Comparison of ENCODE assay signal across 1 cellular context in genomic region chr10:46396441-46397279, GRCh38.
A peak's percentile ranks its signal among the peaks of the same experiment; 100 is the strongest.
TF ChIP-seq lines count a peak whose summit lies in the region.

No MANE protein-coding gene starts in this region.

TF ChIP-seq in H1, 55 proteins besides CTCF, POLR2A, EP300 and RAD21:
- TF ChIP-seq CEBPB (IDR thresholded peaks at IDR 0.05; ENCODE audit: low read depth, low read length), result 0 out of 2 replicates have a peak, but pooled peaks have one; percentile 21
TF ChIP-seq in H1: peak in this region for 1; not testable (repeated sequence) for 54.
